11 cellular contexts compared by ENCODE assay signal in genomic region chr2:230684222-230685164, GRCh38. TPM values are rescaled to one million over a fixed set of nuclear protein-coding genes. Genes with fewer than 3 reads are reported as not detected.
DNase-seq lines count a peak whose midpoint lies in the region; ATAC-seq and TF ChIP-seq lines count a peak whose summit lies in the region.
"Had no signal": no experiment of that assay in that cellular context is flagged by ENCODE, and none has a peak within 500 bp of the region (broad histone marks: within the 10 kb centered on the region; RNA-seq: fewer than 3 reads in every experiment).

No MANE protein-coding gene starts in this region.

- H3K4me1 ChIP-seq in Karpas-422 (ENCODE audit: low read length) (no peaks in the 10 kb centered on the region; the same call in 1 of the 2 replicates), prostate gland (replicated peaks) (no peaks in the 10 kb centered on the region)

- WGBS in prostate gland = 47% methylated on average over 9 of the region's 9 CpGs

- intact Hi-C loops in prostate gland (cut with DNase I) = no loop called here

- H3K9ac ChIP-seq in Karpas-422 (ENCODE audit: low read length) = no peak overlapping the region

- no peak for TF ChIP-seq CTCF in fibroblast of the aortic adventitia (IDR thresholded peaks at IDR 0.05; ENCODE audit: insufficient read depth, low read length)
- TF ChIP-seq CTCF in prostate gland (IDR thresholded peaks at IDR 0.05) = no peak

- peaks cover 37% of the 10 kb centered on the region for H3K4me1 Mint-ChIP-seq in activated naive CD8-positive, alpha-beta T cell treated with anti-CD3 and anti-CD28 coated beads, Interleukin-2, amount 10 ng/mL, durations not matched to agents 7 days and 5 days
- H3K4me1 Mint-ChIP-seq in activated naive CD8-positive, alpha-beta T cell treated with anti-CD3 and anti-CD28 coated beads for 36 hours = peaks cover 15% of the 10 kb centered on the region
- H3K4me1 Mint-ChIP-seq in stimulated activated naive B cell treated with anti-CD40 and anti-IgM and Interleukin-4, amounts not matched to agents 10 μg/mL and 1 μg/mL and 100 μg/mL, for 72 hours = no peaks in the 10 kb centered on the region

- no peak for TF ChIP-seq POLR2A in prostate gland (IDR thresholded peaks at IDR 0.05)

- H4K20me1 ChIP-seq in Karpas-422 (ENCODE audit: insufficient read depth, low read depth, low read length) = no peaks in the 10 kb centered on the region

- no peaks in the 10 kb centered on the region for H3K9me2 ChIP-seq in Karpas-422 (replicated peaks; ENCODE audit: insufficient read depth, low read length)

- H3K36me3 Mint-ChIP-seq in activated naive CD8-positive, alpha-beta T cell treated with anti-CD3 and anti-CD28 coated beads, Interleukin-2, amount 10 ng/mL, durations not matched to agents 7 days and 5 days = peaks cover 13% of the 10 kb centered on the region
- no peaks in the 10 kb centered on the region for H3K36me3 Mint-ChIP-seq in activated naive CD8-positive, alpha-beta T cell treated with anti-CD3 and anti-CD28 coated beads for 36 hours
- H3K36me3 Mint-ChIP-seq in stimulated activated naive B cell treated with anti-CD40 and anti-IgM and Interleukin-4, amounts not matched to agents 10 μg/mL and 1 μg/mL and 100 μg/mL, for 72 hours = no peaks in the 10 kb centered on the region

- no peaks in the 10 kb centered on the region for H3K27me3 Mint-ChIP-seq in activated naive CD8-positive, alpha-beta T cell treated with anti-CD3 and anti-CD28 coated beads, Interleukin-2, amount 10 ng/mL, durations not matched to agents 7 days and 5 days
- no peaks in the 10 kb centered on the region for H3K27me3 Mint-ChIP-seq in activated naive CD8-positive, alpha-beta T cell treated with anti-CD3 and anti-CD28 coated beads for 36 hours
- peaks cover 0 to 4% of the 10 kb centered on the region in 2 donors for H3K27me3 Mint-ChIP-seq in stimulated activated naive B cell treated with anti-CD40 and anti-IgM and Interleukin-4, amounts not matched to agents 10 μg/mL and 1 μg/mL and 100 μg/mL, for 72 hours

- no peaks in the 10 kb centered on the region for H3K27me3 ChIP-seq in Karpas-422 (ENCODE audit: low read length)
- no peaks in the 10 kb centered on the region for H3K27me3 ChIP-seq in prostate gland (replicated peaks; ENCODE audit: insufficient read depth)

- no peak overlapping the region for H3K4me2 ChIP-seq in Karpas-422 (ENCODE audit: low read depth, low read length, poor library complexity, severe bottlenecking)

- peak overlapping the region; percentile 18 for H3K27ac Mint-ChIP-seq in activated naive CD8-positive, alpha-beta T cell treated with anti-CD3 and anti-CD28 coated beads, Interleukin-2, amount 10 ng/mL, durations not matched to agents 7 days and 5 days
- H3K27ac Mint-ChIP-seq in activated naive CD8-positive, alpha-beta T cell treated with anti-CD3 and anti-CD28 coated beads for 36 hours = no peak overlapping the region
- H3K27ac Mint-ChIP-seq in stimulated activated naive B cell treated with anti-CD40 and anti-IgM and Interleukin-4, amounts not matched to agents 10 μg/mL and 1 μg/mL and 100 μg/mL, for 72 hours = peak overlapping the region; percentile 16

- H3K27ac ChIP-seq in Karpas-422 (ENCODE audit: low read length) (no peak overlapping the region), prostate gland (no peak overlapping the region)

- peaks cover 3% of the 10 kb centered on the region for H3K9me3 Mint-ChIP-seq in activated naive CD8-positive, alpha-beta T cell treated with anti-CD3 and anti-CD28 coated beads, Interleukin-2, amount 10 ng/mL, durations not matched to agents 7 days and 5 days
- peaks cover 1% of the 10 kb centered on the region for H3K9me3 Mint-ChIP-seq in activated naive CD8-positive, alpha-beta T cell treated with anti-CD3 and anti-CD28 coated beads for 36 hours
- H3K9me3 Mint-ChIP-seq in stimulated activated naive B cell treated with anti-CD40 and anti-IgM and Interleukin-4, amounts not matched to agents 10 μg/mL and 1 μg/mL and 100 μg/mL, for 72 hours = no peaks in the 10 kb centered on the region

- no peak for ATAC-seq in activated naive CD8-positive, alpha-beta T cell treated with anti-CD3 and anti-CD28 coated beads, Interleukin-2, amount 10 ng/mL, durations not matched to agents 7 days and 5 days (ENCODE audit: low read depth)
- ATAC-seq in stimulated activated naive B cell treated with anti-CD40 and anti-IgM and Interleukin-4, amounts not matched to agents 10 μg/mL and 1 μg/mL and 100 μg/mL, for 72 hours (replicated peaks) = no peak
- ATAC-seq: Right ventricle myocardium inferior had no signal

- H2AFZ ChIP-seq in Karpas-422 (ENCODE audit: low read length) = no peak overlapping the region

- H3K79me2 ChIP-seq in Karpas-422 (ENCODE audit: low read length) = no peaks in the 10 kb centered on the region

- POLR2A ChIA-PET in activated naive CD8-positive, alpha-beta T cell treated with anti-CD3 and anti-CD28 coated beads, Interleukin-2, amount 10 ng/mL, durations not matched to agents 7 days and 5 days (lab: Charles Lee) = interaction anchor here (0.8 kb wide), 1 partner anchor 41 kb away, joined by 3 read pairs; no protein-coding TSS in a partner anchor

- H3K36me3 ChIP-seq in Karpas-422 (ENCODE audit: insufficient read depth, low read length) = no peaks in the 10 kb centered on the region
- no peaks in the 10 kb centered on the region for H3K36me3 ChIP-seq in prostate gland

- H3K4me3 ChIP-seq in fibroblast of the aortic adventitia (ENCODE audit: low read depth, low read length) (no peak overlapping the region), Karpas-422 (ENCODE audit: low read length) (no peak overlapping the region), prostate gland (no peak overlapping the region)

- H3K4me3 Mint-ChIP-seq in activated naive CD8-positive, alpha-beta T cell treated with anti-CD3 and anti-CD28 coated beads, Interleukin-2, amount 10 ng/mL, durations not matched to agents 7 days and 5 days = no peak overlapping the region
- H3K4me3 Mint-ChIP-seq in activated naive CD8-positive, alpha-beta T cell treated with anti-CD3 and anti-CD28 coated beads for 36 hours = no peak overlapping the region
- no peak overlapping the region for H3K4me3 Mint-ChIP-seq in stimulated activated naive B cell treated with anti-CD40 and anti-IgM and Interleukin-4, amounts not matched to agents 10 μg/mL and 1 μg/mL and 100 μg/mL, for 72 hours

- no peaks in the 10 kb centered on the region for H3K9me3 ChIP-seq in Karpas-422 (ENCODE audit: low read length)
- H3K9me3 ChIP-seq in prostate gland = no peaks in the 10 kb centered on the region

- no peak for DNase-seq in activated naive CD8-positive, alpha-beta T cell treated with anti-CD3 and anti-CD28 coated beads, Interleukin-2, amount 10 ng/mL, durations not matched to agents 7 days and 5 days
- DNase-seq in activated naive CD8-positive, alpha-beta T cell treated with anti-CD3 and anti-CD28 coated beads for 36 hours = no peak
- DNase-seq in RPMI7951 (ENCODE audit: low read depth) = peak; percentile 94
- DNase-seq in fibroblast of the aortic adventitia (ENCODE audit: low read depth) = peak; percentile 15
- DNase-seq in stimulated activated naive B cell treated with anti-CD40 and anti-IgM and Interleukin-4, amounts not matched to agents 10 μg/mL and 1 μg/mL and 100 μg/mL, for 72 hours = no peak
- DNase-seq in Karpas-422 = no peak
- no peak for DNase-seq in NOMO-1 (lab: John Stamatoyannopoulos, UW; ENCODE audit: unreplicated experiment in 2 of 2)
- no peak for DNase-seq in prostate gland (ENCODE audit: low spot score)
- DNase-seq: activated CD4-positive, alpha-beta T cell treated with anti-CD3 and anti-CD28 coated beads, Interleukin-2, amount 50 U/mL, for 1 hour; NCI-H1105 treated with DMSO at 0.1 percent for 48 hours had no signal

RNA-seq across cellular contexts. Expression of gene CAB39, which starts 28.1 kb away (rescaled TPM):
- 100 to 1,000 TPM; 138 to 143 TPM for total RNA-seq in activated naive CD8-positive, alpha-beta T cell treated with anti-CD3 and anti-CD28 coated beads, Interleukin-2, amount 10 ng/mL, durations not matched to agents 7 days and 5 days
- 100 to 1,000 TPM; 119 to 122 TPM for total RNA-seq in activated naive CD8-positive, alpha-beta T cell treated with anti-CD3 and anti-CD28 coated beads for 36 hours
- total RNA-seq in RPMI7951 (2014; rRNA removed; shearing (Covaris generic)) = 87.8 and 101 TPM in 2 replicates
- total RNA-seq in fibroblast of the aortic adventitia (ENCODE audit: low replicate concordance) (61.3 and 68.5 TPM in 2 replicates), prostate gland (100 to 1,000 TPM in 1 of 2 donors, 10 to 100 TPM in 1; 75.4 to 105 TPM)
- 45.5 and 89.3 TPM in 2 replicates for total RNA-seq in Karpas-422 (2014; rRNA removed; shearing (Covaris generic); ENCODE audit: low replicate concordance)

Comparison
In these comparisons a context has a peak if more than half of its experiments do, and no peak if none do; other contexts are left out.
1. DNase-seq: peak in RPMI7951 (single experiment) and fibroblast of the aortic adventitia (single experiment); none in activated naive CD8-positive, alpha-beta T cell treated with anti-CD3 and anti-CD28 coated beads, Interleukin-2, amount 10 ng/mL, durations not matched to agents 7 days and 5 days (single experiment), activated naive CD8-positive, alpha-beta T cell treated with anti-CD3 and anti-CD28 coated beads for 36 hours (single experiment), stimulated activated naive B cell treated with anti-CD40 and anti-IgM and Interleukin-4, amounts not matched to agents 10 μg/mL and 1 μg/mL and 100 μg/mL, for 72 hours (single experiment), Karpas-422 (single experiment), NOMO-1 (0 of 2) and prostate gland (single experiment).